ENCODE assay signal across 8 cellular contexts in genomic region chr2:222424729-222425671, GRCh38. TPM values are rescaled to one million over a fixed set of nuclear protein-coding genes. Genes with fewer than 3 reads are reported as not detected.
DNase-seq lines count a peak whose midpoint lies in the region; ATAC-seq, FAIRE-seq and TF ChIP-seq lines count a peak whose summit lies in the region.

No MANE protein-coding gene starts in this region.

- H3K9me3 ChIP-seq in A549 (no peaks in the 10 kb centered on the region), prostate gland (no peaks in the 10 kb centered on the region)

- POLR2A ChIA-PET in A549 (lab: Yijun Ruan, JAX), result no interaction called here

- 70% methylated on average over 24 of the region's 74 CpGs for WGBS in A549 (ENCODE audit: missing lambda C conversion rate)
- WGBS in prostate gland, result 11% methylated on average over 55 of the region's 74 CpGs

- TF ChIP-seq CTCF in A549 (IDR thresholded peaks at IDR 0.05), result no peak
- no peak for TF ChIP-seq CTCF in glutamatergic neuron (IDR thresholded peaks at IDR 0.05; ENCODE audit: partially characterized antibody, unreplicated experiment)
- no peak for TF ChIP-seq CTCF in prostate gland (IDR thresholded peaks at IDR 0.05)

- DNase-seq in A549 (ENCODE audit: low read depth in 1 of 2, low spot score in 1 of 2), result no peak
- DNase-seq in HT-29 (ENCODE audit: low spot score), result peak; percentile 72
- DNase-seq in activated T-cell treated with anti-CD3 and anti-CD28 coated beads, Interleukin-2, amount 50 U/mL, for 48 hours, result peak; percentile 37 to 38
- DNase-seq in glutamatergic neuron, result peak; percentile 32
- DNase-seq in prostate gland (ENCODE audit: low spot score), result no peak
- DNase-seq in RPMI8226, result no peak
- no peak for DNase-seq in GM19240 (ENCODE audit: insufficient read length, low spot score)

- ATAC-seq in A549, result peak; percentile 46 to 55; a peak in 4 of 6 replicates

- no peak for FAIRE-seq in A549 (lab: Jason Lieb, UNC)

- no peaks in the 10 kb centered on the region for H3K36me3 ChIP-seq in prostate gland

- CTCF ChIA-PET in A549 (lab: Yijun Ruan, JAX), result no interaction called here

- TF ChIP-seq POLR2A in A549 (IDR thresholded peaks at IDR 0.05; ENCODE audit: low read length), result no peak
- peak; percentile 37 for TF ChIP-seq POLR2A in GM19193 (IDR thresholded peaks at IDR 0.05; ENCODE audit: extremely low read depth, insufficient read depth, insufficient read length)
- no peak for TF ChIP-seq POLR2A in prostate gland (IDR thresholded peaks at IDR 0.05)

- H3K4me1 Mint-ChIP-seq in glutamatergic neuron (ENCODE audit: low read depth, unreplicated experiment), result peaks cover 11% of the 10 kb centered on the region

- H3K4me3 Mint-ChIP-seq in glutamatergic neuron (ENCODE audit: unreplicated experiment), result peak overlapping the region; percentile 91

- H3K27ac Mint-ChIP-seq in glutamatergic neuron (ENCODE audit: unreplicated experiment), result no peak overlapping the region

- peaks cover 20% of the 10 kb centered on the region for H3K27me3 Mint-ChIP-seq in glutamatergic neuron (ENCODE audit: unreplicated experiment)

- TF ChIP-seq RAD21 in A549 (conservative IDR thresholded peaks at IDR 0.05 in 1 of 2, IDR thresholded peaks at IDR 0.05 in 1 of 2), result no peak

- H3K4me1 ChIP-seq in A549, result peaks cover 5% of the 10 kb centered on the region; the same call in 1 of the 3 replicates
- no peaks in the 10 kb centered on the region for H3K4me1 ChIP-seq in prostate gland (replicated peaks)

- H3K27me3 ChIP-seq in prostate gland (replicated peaks; ENCODE audit: insufficient read depth), result peaks cover 7% of the 10 kb centered on the region

- TF ChIP-seq EP300 in A549 (IDR thresholded peaks at IDR 0.05), result no peak

- H3K27ac ChIP-seq in A549 (peak overlapping the region; percentile 31 to 73; a peak in 2 of 6 replicates), prostate gland (no peak overlapping the region)

- H3K4me3 ChIP-seq in A549 (peak overlapping the region; percentile 67), prostate gland (peak overlapping the region; percentile 38 to 42)

- intact Hi-C loops in prostate gland (cut with DNase I), result no loop called here

- H3K9me3 Mint-ChIP-seq in glutamatergic neuron (ENCODE audit: unreplicated experiment), result peaks cover 11% of the 10 kb centered on the region

- peaks cover 17% of the 10 kb centered on the region for H3K36me3 Mint-ChIP-seq in glutamatergic neuron (ENCODE audit: unreplicated experiment)

- H3K4me2 ChIP-seq in A549, result peak overlapping the region; percentile 96

TF ChIP-seq in A549, 52 proteins besides CTCF, POLR2A, EP300 and RAD21:
- no peak for TF ChIP-seq FOSB (CRISPR knock-in tag; IDR thresholded peaks at IDR 0.05)
- TF ChIP-seq SREBF2 (IDR thresholded peaks at IDR 0.05), result no peak

RNA-seq across cellular contexts. Expression of gene SGPP2, which starts 0.7 kb away (rescaled TPM):
- polyA plus RNA-seq in A549 (2011; rRNA removed) (0.26 and 0.66 TPM in 2 replicates), A549 (2017; fragmentation: RNase III; extraction: RNeasy Plus Mini Kit Qiagen cat#74134 plus additional on column Dnase treatment) (0.08 to 0.10 TPM (median 0.08 TPM) in 3 replicates)
- polyA plus RNA-seq in A549 (2012; cell fraction: cytosol; rRNA removed), result 0.03 and 0.05 TPM in 2 replicates
- 0.05 TPM in 1 of 2 replicates, not detected in the other for polyA plus RNA-seq in A549 (2012; cell fraction: nucleus; rRNA removed)
- polyA minus RNA-seq in A549 (2011; rRNA and poly(A)+ RNA removed), result 0.78 and 0.87 TPM in 2 replicates
- 16.9 and 23.6 TPM in 2 replicates for total RNA-seq in HT-29 (2014; rRNA removed; shearing (Covaris generic))
- total RNA-seq in glutamatergic neuron (ENCODE audit: unreplicated experiment) (2.1 TPM), prostate gland (1 to 10 TPM; 3.3 to 3.7 TPM)

Comparison
In these comparisons a context has a peak if more than half of its experiments do, and no peak if none do; other contexts are left out.
1. DNase-seq: peak in HT-29 (single experiment), activated T-cell treated with anti-CD3 and anti-CD28 coated beads, Interleukin-2, amount 50 U/mL, for 48 hours (2 of 2) and glutamatergic neuron (single experiment); none in A549 (0 of 2), prostate gland (single experiment), RPMI8226 (single experiment) and GM19240 (single experiment).
2. H3K27ac ChIP-seq: peak in A549 (2 of 2); none in prostate gland (0 of 2).